ENCODE assay signal across 1 cellular context in the genomic region with DNA sequence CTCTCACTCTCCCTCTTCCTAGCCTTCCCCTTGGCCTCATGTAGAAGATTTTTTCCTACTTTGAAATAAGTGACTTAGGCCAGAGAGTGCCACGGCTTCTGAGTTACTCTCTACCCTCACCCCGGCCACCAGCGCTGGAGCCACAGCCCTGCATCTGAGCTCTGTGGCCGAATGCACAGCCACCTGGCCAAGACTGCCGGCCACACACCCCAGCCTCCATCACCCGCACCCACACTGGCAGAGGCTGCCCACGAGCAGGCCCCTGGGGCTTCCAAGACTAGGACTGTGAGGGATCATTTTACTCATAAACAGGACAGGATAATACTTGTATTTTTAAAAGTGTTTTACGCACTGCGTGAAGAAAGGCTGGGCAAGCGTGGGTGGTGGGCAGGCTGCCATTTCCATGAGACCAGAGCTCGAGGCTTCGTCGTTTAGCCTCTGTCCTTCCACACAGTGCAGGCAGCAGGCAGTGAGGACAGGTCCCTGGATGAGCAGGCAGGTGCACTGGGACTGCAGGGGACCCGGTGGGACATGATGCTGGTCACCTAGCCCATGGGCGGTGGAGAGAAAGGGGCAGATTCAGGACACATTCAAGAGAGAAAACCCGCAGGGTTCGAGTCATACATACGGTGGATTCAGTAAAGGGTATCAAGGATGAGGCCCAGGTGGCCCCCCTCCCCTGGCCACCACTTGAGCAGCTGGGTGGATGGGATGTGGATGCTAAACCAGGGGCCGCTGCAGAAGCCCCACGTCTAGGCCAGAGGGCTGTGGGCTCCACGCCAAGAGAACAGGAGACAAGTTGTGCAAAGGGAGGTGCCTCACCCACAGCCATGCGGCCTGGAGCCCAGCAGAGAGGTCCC.
TF ChIP-seq lines count a peak whose summit lies in the region.

No MANE protein-coding gene starts in this region.

TF ChIP-seq in HepG2, 621 proteins besides CTCF, POLR2A, EP300 and RAD21 (continued from another document):
- TF ChIP-seq, protein P1, sequence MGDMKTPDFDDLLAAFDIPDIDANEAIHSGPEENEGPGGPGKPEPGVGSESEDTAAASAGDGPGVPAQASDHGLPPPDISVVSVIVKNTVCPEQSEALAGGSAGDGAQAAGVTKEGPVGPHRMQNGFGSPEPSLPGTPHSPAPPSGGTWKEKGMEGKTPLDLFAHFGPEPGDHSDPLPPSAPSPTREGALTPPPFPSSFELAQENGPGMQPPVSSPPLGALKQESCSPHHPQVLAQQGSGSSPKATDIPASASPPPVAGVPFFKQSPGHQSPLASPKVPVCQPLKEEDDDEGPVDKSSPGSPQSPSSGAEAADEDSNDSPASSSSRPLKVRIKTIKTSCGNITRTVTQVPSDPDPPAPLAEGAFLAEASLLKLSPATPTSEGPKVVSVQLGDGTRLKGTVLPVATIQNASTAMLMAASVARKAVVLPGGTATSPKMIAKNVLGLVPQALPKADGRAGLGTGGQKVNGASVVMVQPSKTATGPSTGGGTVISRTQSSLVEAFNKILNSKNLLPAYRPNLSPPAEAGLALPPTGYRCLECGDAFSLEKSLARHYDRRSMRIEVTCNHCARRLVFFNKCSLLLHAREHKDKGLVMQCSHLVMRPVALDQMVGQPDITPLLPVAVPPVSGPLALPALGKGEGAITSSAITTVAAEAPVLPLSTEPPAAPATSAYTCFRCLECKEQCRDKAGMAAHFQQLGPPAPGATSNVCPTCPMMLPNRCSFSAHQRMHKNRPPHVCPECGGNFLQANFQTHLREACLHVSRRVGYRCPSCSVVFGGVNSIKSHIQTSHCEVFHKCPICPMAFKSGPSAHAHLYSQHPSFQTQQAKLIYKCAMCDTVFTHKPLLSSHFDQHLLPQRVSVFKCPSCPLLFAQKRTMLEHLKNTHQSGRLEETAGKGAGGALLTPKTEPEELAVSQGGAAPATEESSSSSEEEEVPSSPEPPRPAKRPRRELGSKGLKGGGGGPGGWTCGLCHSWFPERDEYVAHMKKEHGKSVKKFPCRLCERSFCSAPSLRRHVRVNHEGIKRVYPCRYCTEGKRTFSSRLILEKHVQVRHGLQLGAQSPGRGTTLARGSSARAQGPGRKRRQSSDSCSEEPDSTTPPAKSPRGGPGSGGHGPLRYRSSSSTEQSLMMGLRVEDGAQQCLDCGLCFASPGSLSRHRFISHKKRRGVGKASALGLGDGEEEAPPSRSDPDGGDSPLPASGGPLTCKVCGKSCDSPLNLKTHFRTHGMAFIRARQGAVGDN (CRISPR knock-in tag; IDR thresholded peaks at IDR 0.05) = peak; percentile 28
- no peak for TF ChIP-seq AKNA (CRISPR knock-in tag; IDR thresholded peaks at IDR 0.05; ENCODE audit: borderline replicate concordance)
